In genomic region chr6:12595161-12595792, GRCh38 we compare ENCODE assay signal across 8 cellular contexts.
DNase-seq lines count a peak whose midpoint lies in the region; ATAC-seq and TF ChIP-seq lines count a peak whose summit lies in the region.

No MANE protein-coding gene starts in this region.

- peaks cover 22% of the 10 kb centered on the region for H3K4me1 ChIP-seq in ACC112 (ENCODE audit: control insufficient read depth, insufficient read depth, low read length, unreplicated experiment)
- H3K4me1 ChIP-seq in body of pancreas = no peaks in the 10 kb centered on the region

- peak in 1 of 3 donors; percentile 13 for TF ChIP-seq POLR2A in body of pancreas (IDR thresholded peaks at IDR 0.05)

- no peaks in the 10 kb centered on the region for H3K79me2 ChIP-seq in ACC112 (ENCODE audit: control insufficient read depth, insufficient read depth, low read length, unreplicated experiment)

- TF ChIP-seq CTCF in body of pancreas (IDR thresholded peaks at IDR 0.05) (no peak), GM10266 (IDR thresholded peaks at IDR 0.05; ENCODE audit: control insufficient read depth, insufficient read depth, low read depth, missing control alignments) (no peak)

- H3K27me3 ChIP-seq in ACC112 (ENCODE audit: insufficient read depth, low read length) (no peaks in the 10 kb centered on the region), body of pancreas (no peaks in the 10 kb centered on the region)

- ATAC-seq in GM19397 (IDR thresholded peaks at IDR 0.05; ENCODE audit: unreplicated experiment) (peak; percentile 80), HG03432 (IDR thresholded peaks at IDR 0.05; ENCODE audit: unreplicated experiment) (peak; percentile 76), body of pancreas (peak; percentile 62)

- no peak overlapping the region for H3K27ac ChIP-seq in ACC112 (ENCODE audit: low read depth, low read length)
- H3K27ac ChIP-seq in body of pancreas = peak overlapping the region in 1 of 4 donors; percentile 67

- 0 out of 2 replicates have a peak overlapping the region, but pooled peaks have one; percentile 4 for H3K4me3 ChIP-seq in ACC112 (ENCODE audit: low read depth, low read length)
- H3K4me3 ChIP-seq in body of pancreas = no peak overlapping the region

- DNase-seq in body of pancreas (peak in 1 of 4 donors; percentile 38), HuH-7.5 (ENCODE audit: low spot score) (no peak), islet precursor cell (no peak), GM10266 (ENCODE audit: extremely low spot score) (no peak), NK-92 (lab: John Stamatoyannopoulos, UW; ENCODE audit: unreplicated experiment) (no peak)

- peak overlapping the region; percentile 2 for H2AFZ ChIP-seq in ACC112 (ENCODE audit: low read length, unreplicated experiment)

- H3K36me3 ChIP-seq in ACC112 (ENCODE audit: insufficient read depth, low read length) (no peaks in the 10 kb centered on the region), body of pancreas (replicated peaks in 1 of 2; ENCODE audit: insufficient read depth in 1 of 2, low read depth in 2 of 2) (no peaks in the 10 kb centered on the region)

- 63 to 76% methylated on average over 9 of the region's 9 CpGs for WGBS in body of pancreas, 2 donors

- H3K9me3 ChIP-seq in body of pancreas = no peaks in the 10 kb centered on the region

- intact Hi-C loops in body of pancreas (cut with DNase I) = no loop called here
